ENCODE assay signal across 1 cellular context in the genomic region with DNA sequence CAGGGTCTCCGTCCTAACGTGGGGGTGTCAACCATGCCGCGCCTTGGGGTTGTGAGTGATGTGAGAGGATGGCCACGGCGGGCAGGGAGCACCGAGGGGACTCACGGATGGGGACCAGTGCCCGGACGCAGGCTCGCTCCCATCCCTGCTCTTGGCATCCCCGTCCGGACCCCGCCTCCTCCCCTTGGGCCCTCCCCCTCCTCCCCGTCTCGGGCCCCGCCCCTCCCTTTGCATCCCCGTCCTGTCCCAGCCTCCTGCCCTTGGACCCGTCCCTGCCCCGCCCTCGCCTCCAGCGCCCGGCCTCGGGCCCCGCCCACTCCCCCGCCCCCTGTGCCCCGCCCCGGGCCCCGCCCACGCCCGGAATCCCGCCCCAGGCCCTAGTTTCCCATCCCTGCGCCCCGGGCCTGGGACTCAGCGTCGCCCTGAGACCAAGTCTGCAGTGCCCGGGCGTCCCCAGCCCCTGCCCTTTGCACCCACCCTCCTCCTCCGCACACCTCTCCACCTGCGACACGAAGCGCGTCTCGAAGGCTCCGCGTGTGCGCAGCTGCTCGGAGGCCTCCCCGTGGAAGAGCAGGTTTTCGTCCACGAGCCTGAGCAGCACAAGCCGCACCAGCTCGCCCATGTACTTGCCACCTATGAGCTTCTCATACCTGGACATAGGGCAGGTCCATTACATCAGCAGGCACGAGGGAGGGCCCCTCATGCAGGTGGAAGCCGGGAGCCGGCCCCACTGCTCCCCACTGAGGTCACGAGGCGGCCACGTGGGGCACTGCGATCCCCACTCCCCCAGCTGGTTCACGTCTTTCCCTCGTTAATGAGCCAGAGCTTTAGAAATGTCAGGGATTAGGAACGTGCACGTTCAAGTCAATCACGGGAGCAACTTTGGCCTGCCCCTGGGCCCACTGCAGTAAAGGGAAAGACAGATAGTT.
A peak's percentile ranks its signal among the peaks of the same experiment; 100 is the strongest.
TF ChIP-seq lines count a peak whose summit lies in the region.

No MANE protein-coding gene starts in this region.

TF ChIP-seq in K562, 482 proteins besides CTCF, POLR2A, EP300 and RAD21 (continued from another document and continues in another):
- TF ChIP-seq, protein P1, sequence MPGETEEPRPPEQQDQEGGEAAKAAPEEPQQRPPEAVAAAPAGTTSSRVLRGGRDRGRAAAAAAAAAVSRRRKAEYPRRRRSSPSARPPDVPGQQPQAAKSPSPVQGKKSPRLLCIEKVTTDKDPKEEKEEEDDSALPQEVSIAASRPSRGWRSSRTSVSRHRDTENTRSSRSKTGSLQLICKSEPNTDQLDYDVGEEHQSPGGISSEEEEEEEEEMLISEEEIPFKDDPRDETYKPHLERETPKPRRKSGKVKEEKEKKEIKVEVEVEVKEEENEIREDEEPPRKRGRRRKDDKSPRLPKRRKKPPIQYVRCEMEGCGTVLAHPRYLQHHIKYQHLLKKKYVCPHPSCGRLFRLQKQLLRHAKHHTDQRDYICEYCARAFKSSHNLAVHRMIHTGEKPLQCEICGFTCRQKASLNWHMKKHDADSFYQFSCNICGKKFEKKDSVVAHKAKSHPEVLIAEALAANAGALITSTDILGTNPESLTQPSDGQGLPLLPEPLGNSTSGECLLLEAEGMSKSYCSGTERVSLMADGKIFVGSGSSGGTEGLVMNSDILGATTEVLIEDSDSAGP (CRISPR knock-in tag; IDR thresholded peaks at IDR 0.05) = no peak
- TF ChIP-seq SIN3B (IDR thresholded peaks at IDR 0.05; ENCODE audit: low read depth) = no peak
- TF ChIP-seq ZNF239 (CRISPR knock-in tag; IDR thresholded peaks at IDR 0.05) = no peak
- no peak for TF ChIP-seq CHD2 (IDR thresholded peaks at IDR 0.05; ENCODE audit: low read depth, low read length)
- TF ChIP-seq ZNF354B (CRISPR knock-in tag; IDR thresholded peaks at IDR 0.05) = no peak
- TF ChIP-seq, protein P2, sequence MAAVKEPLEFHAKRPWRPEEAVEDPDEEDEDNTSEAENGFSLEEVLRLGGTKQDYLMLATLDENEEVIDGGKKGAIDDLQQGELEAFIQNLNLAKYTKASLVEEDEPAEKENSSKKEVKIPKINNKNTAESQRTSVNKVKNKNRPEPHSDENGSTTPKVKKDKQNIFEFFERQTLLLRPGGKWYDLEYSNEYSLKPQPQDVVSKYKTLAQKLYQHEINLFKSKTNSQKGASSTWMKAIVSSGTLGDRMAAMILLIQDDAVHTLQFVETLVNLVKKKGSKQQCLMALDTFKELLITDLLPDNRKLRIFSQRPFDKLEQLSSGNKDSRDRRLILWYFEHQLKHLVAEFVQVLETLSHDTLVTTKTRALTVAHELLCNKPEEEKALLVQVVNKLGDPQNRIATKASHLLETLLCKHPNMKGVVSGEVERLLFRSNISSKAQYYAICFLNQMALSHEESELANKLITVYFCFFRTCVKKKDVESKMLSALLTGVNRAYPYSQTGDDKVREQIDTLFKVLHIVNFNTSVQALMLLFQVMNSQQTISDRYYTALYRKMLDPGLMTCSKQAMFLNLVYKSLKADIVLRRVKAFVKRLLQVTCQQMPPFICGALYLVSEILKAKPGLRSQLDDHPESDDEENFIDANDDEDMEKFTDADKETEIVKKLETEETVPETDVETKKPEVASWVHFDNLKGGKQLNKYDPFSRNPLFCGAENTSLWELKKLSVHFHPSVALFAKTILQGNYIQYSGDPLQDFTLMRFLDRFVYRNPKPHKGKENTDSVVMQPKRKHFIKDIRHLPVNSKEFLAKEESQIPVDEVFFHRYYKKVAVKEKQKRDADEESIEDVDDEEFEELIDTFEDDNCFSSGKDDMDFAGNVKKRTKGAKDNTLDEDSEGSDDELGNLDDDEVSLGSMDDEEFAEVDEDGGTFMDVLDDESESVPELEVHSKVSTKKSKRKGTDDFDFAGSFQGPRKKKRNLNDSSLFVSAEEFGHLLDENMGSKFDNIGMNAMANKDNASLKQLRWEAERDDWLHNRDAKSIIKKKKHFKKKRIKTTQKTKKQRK (IDR thresholded peaks at IDR 0.05; ENCODE audit: borderline replicate concordance, low read depth, low read length) = no peak
- no peak for TF ChIP-seq DPF2 (IDR thresholded peaks at IDR 0.05)
- no peak for TF ChIP-seq SMAD2 (IDR thresholded peaks at IDR 0.05; ENCODE audit: low read depth, low read length)
- TF ChIP-seq ESRRA (IDR thresholded peaks at IDR 0.05; ENCODE audit: borderline replicate concordance, low read depth) = no peak
- no peak for TF ChIP-seq MEF2D (tag; conservative IDR thresholded peaks at IDR 0.05; ENCODE audit: low read depth)
- TF ChIP-seq, protein P3, sequence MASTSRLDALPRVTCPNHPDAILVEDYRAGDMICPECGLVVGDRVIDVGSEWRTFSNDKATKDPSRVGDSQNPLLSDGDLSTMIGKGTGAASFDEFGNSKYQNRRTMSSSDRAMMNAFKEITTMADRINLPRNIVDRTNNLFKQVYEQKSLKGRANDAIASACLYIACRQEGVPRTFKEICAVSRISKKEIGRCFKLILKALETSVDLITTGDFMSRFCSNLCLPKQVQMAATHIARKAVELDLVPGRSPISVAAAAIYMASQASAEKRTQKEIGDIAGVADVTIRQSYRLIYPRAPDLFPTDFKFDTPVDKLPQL (IDR thresholded peaks at IDR 0.05; ENCODE audit: extremely low read depth, insufficient read length) = no peak
- no peak for TF ChIP-seq FOXJ2 (tag; IDR thresholded peaks at IDR 0.05)
- TF ChIP-seq ESRRB (CRISPR knock-in tag; IDR thresholded peaks at IDR 0.05; ENCODE audit: borderline replicate concordance) = no peak
- 0 out of 2 replicates have a peak, but pooled peaks have one; percentile 50 for TF ChIP-seq SUPT5H (IDR thresholded peaks at IDR 0.05)
- no peak for TF ChIP-seq NEUROD1 (IDR thresholded peaks at IDR 0.05; ENCODE audit: borderline replicate concordance, low read depth, low read length, partially characterized antibody)
- no peak for TF ChIP-seq CTBP1 (IDR thresholded peaks at IDR 0.05; ENCODE audit: borderline replicate concordance)
- TF ChIP-seq HMG20A (CRISPR knock-in tag; conservative IDR thresholded peaks at IDR 0.05) = no peak
- TF ChIP-seq ADNP (tag; IDR thresholded peaks at IDR 0.05) = no peak
- TF ChIP-seq, protein P4, sequence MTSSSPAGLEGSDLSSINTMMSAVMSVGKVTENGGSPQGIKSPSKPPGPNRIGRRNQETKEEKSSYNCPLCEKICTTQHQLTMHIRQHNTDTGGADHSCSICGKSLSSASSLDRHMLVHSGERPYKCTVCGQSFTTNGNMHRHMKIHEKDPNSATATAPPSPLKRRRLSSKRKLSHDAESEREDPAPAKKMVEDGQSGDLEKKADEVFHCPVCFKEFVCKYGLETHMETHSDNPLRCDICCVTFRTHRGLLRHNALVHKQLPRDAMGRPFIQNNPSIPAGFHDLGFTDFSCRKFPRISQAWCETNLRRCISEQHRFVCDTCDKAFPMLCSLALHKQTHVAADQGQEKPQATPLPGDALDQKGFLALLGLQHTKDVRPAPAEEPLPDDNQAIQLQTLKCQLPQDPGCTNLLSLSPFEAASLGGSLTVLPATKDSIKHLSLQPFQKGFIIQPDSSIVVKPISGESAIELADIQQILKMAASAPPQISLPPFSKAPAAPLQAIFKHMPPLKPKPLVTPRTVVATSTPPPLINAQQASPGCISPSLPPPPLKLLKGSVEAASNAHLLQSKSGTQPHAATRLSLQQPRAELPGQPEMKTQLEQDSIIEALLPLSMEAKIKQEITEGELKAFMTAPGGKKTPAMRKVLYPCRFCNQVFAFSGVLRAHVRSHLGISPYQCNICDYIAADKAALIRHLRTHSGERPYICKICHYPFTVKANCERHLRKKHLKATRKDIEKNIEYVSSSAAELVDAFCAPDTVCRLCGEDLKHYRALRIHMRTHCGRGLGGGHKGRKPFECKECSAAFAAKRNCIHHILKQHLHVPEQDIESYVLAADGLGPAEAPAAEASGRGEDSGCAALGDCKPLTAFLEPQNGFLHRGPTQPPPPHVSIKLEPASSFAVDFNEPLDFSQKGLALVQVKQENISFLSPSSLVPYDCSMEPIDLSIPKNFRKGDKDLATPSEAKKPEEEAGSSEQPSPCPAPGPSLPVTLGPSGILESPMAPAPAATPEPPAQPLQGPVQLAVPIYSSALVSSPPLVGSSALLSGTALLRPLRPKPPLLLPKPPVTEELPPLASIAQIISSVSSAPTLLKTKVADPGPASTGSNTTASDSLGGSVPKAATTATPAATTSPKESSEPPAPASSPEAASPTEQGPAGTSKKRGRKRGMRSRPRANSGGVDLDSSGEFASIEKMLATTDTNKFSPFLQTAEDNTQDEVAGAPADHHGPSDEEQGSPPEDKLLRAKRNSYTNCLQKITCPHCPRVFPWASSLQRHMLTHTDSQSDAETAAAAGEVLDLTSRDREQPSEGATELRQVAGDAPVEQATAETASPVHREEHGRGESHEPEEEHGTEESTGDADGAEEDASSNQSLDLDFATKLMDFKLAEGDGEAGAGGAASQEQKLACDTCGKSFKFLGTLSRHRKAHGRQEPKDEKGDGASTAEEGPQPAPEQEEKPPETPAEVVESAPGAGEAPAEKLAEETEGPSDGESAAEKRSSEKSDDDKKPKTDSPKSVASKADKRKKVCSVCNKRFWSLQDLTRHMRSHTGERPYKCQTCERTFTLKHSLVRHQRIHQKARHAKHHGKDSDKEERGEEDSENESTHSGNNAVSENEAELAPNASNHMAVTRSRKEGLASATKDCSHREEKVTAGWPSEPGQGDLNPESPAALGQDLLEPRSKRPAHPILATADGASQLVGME (CRISPR knock-in tag; IDR thresholded peaks at IDR 0.05) = no peak
- TF ChIP-seq GTF2E2 (tag; IDR thresholded peaks at IDR 0.05) = no peak
- TF ChIP-seq TAF15 (IDR thresholded peaks at IDR 0.05; ENCODE audit: low read depth, low read length) = no peak
- TF ChIP-seq JUND (IDR thresholded peaks at IDR 0.05; ENCODE audit: borderline replicate concordance, low read depth, low read length) = no peak
- no peak for TF ChIP-seq JUND (tag; IDR thresholded peaks at IDR 0.05; ENCODE audit: borderline replicate concordance, low read depth, low read length)
- TF ChIP-seq MAFK (IDR thresholded peaks at IDR 0.05; ENCODE audit: low read length) = no peak
- no peak for TF ChIP-seq HDAC3 (IDR thresholded peaks at IDR 0.05; ENCODE audit: borderline replicate concordance, partially characterized antibody)
- TF ChIP-seq, protein P5, sequence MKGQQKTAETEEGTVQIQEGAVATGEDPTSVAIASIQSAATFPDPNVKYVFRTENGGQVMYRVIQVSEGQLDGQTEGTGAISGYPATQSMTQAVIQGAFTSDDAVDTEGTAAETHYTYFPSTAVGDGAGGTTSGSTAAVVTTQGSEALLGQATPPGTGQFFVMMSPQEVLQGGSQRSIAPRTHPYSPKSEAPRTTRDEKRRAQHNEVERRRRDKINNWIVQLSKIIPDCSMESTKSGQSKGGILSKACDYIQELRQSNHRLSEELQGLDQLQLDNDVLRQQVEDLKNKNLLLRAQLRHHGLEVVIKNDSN (CRISPR knock-in tag; IDR thresholded peaks at IDR 0.05) = peak; percentile 53; the same call in 1 of the 2 replicates
- no peak for TF ChIP-seq ZNF696 (CRISPR knock-in tag; conservative IDR thresholded peaks at IDR 0.05)
- TF ChIP-seq ZNF586 (CRISPR knock-in tag; conservative IDR thresholded peaks at IDR 0.05) = no peak
- no peak for TF ChIP-seq ZNF197 (CRISPR knock-in tag; IDR thresholded peaks at IDR 0.05; ENCODE audit: low read depth)
- 0 out of 2 replicates have a peak, but pooled peaks have one; percentile 51 for TF ChIP-seq ZBTB17 (CRISPR knock-in tag; IDR thresholded peaks at IDR 0.05)
- TF ChIP-seq KDM5B (IDR thresholded peaks at IDR 0.05; ENCODE audit: insufficient replicate concordance, low read depth, low read length) = peak; percentile 33
- no peak for TF ChIP-seq MCM2 (IDR thresholded peaks at IDR 0.05; ENCODE audit: low read depth)
- no peak for TF ChIP-seq SNRNP70 (optimal IDR thresholded peaks at IDR 0.05; ENCODE audit: low read depth, low read length)
- no peak for TF ChIP-seq TSC22D4 (tag; IDR thresholded peaks at IDR 0.05)
- 0 out of 2 replicates have a peak, but pooled peaks have one; percentile 42 for TF ChIP-seq KLF13 (tag; IDR thresholded peaks at IDR 0.05; ENCODE audit: borderline replicate concordance, low read depth)
- TF ChIP-seq NCOA6 (IDR thresholded peaks at IDR 0.05) = no peak
- TF ChIP-seq, protein P6, sequence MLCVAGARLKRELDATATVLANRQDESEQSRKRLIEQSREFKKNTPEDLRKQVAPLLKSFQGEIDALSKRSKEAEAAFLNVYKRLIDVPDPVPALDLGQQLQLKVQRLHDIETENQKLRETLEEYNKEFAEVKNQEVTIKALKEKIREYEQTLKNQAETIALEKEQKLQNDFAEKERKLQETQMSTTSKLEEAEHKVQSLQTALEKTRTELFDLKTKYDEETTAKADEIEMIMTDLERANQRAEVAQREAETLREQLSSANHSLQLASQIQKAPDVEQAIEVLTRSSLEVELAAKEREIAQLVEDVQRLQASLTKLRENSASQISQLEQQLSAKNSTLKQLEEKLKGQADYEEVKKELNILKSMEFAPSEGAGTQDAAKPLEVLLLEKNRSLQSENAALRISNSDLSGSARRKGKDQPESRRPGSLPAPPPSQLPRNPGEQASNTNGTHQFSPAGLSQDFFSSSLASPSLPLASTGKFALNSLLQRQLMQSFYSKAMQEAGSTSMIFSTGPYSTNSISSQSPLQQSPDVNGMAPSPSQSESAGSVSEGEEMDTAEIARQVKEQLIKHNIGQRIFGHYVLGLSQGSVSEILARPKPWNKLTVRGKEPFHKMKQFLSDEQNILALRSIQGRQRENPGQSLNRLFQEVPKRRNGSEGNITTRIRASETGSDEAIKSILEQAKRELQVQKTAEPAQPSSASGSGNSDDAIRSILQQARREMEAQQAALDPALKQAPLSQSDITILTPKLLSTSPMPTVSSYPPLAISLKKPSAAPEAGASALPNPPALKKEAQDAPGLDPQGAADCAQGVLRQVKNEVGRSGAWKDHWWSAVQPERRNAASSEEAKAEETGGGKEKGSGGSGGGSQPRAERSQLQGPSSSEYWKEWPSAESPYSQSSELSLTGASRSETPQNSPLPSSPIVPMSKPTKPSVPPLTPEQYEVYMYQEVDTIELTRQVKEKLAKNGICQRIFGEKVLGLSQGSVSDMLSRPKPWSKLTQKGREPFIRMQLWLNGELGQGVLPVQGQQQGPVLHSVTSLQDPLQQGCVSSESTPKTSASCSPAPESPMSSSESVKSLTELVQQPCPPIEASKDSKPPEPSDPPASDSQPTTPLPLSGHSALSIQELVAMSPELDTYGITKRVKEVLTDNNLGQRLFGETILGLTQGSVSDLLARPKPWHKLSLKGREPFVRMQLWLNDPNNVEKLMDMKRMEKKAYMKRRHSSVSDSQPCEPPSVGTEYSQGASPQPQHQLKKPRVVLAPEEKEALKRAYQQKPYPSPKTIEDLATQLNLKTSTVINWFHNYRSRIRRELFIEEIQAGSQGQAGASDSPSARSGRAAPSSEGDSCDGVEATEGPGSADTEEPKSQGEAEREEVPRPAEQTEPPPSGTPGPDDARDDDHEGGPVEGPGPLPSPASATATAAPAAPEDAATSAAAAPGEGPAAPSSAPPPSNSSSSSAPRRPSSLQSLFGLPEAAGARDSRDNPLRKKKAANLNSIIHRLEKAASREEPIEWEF (CRISPR knock-in tag; IDR thresholded peaks at IDR 0.05) = no peak
- TF ChIP-seq NR4A1 (CRISPR knock-in tag; IDR thresholded peaks at IDR 0.05) = 0 out of 2 replicates have a peak, but pooled peaks have one; percentile 25
- TF ChIP-seq NR4A1 (tag; IDR thresholded peaks at IDR 0.05) = no peak
- no peak for TF ChIP-seq MECOM (CRISPR knock-in tag; IDR thresholded peaks at IDR 0.05)
- no peak for TF ChIP-seq NUFIP1 (IDR thresholded peaks at IDR 0.05; ENCODE audit: partially characterized antibody)
- no peak for TF ChIP-seq ZKSCAN1 (IDR thresholded peaks at IDR 0.05; ENCODE audit: low read depth, low read length)
- TF ChIP-seq TEAD4 (IDR thresholded peaks at IDR 0.05; ENCODE audit: low read length) = 0 out of 2 replicates have a peak, but pooled peaks have one; percentile 5
- no peak for TF ChIP-seq TEAD4 (CRISPR knock-in tag; IDR thresholded peaks at IDR 0.05; ENCODE audit: borderline replicate concordance)
- TF ChIP-seq SAP30 (IDR thresholded peaks at IDR 0.05; ENCODE audit: borderline replicate concordance, insufficient read depth, low read depth, low read length, poor library complexity, severe bottlenecking) = peak; percentile 23
- TF ChIP-seq ZNF584 (CRISPR knock-in tag; IDR thresholded peaks at IDR 0.05; ENCODE audit: low read depth) = no peak
- no peak for TF ChIP-seq SRSF7 (optimal IDR thresholded peaks at IDR 0.05; ENCODE audit: low read depth, low read length)
